ENCODE assay signal across 9 cellular contexts in genomic region chr5:20972419-20972925, GRCh38.
A peak's percentile ranks its signal among the peaks of the same experiment; 100 is the strongest.
DNase-seq lines count a peak whose midpoint lies in the region; ATAC-seq and TF ChIP-seq lines count a peak whose summit lies in the region.
"Had no signal": no experiment of that assay in that cellular context is flagged by ENCODE, and none has a peak within 500 bp of the region (broad histone marks: within the 10 kb centered on the region; RNA-seq: fewer than 3 reads in every experiment).

No MANE protein-coding gene starts in this region.

- H2BK120ac ChIP-seq in H9 (ENCODE audit: low read depth, low read length, poor library complexity, severe bottlenecking), result no peak overlapping the region

- H3K4me1 Mint-ChIP-seq in H9, result peaks cover 10 to 18% of the 10 kb centered on the region in 2 experiments
- H3K4me1 Mint-ChIP-seq in brain, result peaks cover 18% of the 10 kb centered on the region
- no peaks in the 10 kb centered on the region for H3K4me1 Mint-ChIP-seq in T-helper 2 cell treated with Interferon-gamma antibody and Interleukin-4, amounts not matched to agents 5 μg/mL and 100 μg/mL, for 36 hours (ENCODE audit: low read depth)
- H3K4me1 Mint-ChIP-seq in CD8-positive, alpha-beta memory T cell, result no peaks in the 10 kb centered on the region

- H3T11ph ChIP-seq in H9 (ENCODE audit: low read length), result no peak overlapping the region

- H3K27me3 Mint-ChIP-seq in H9 (ENCODE audit: low read depth), result no peaks in the 10 kb centered on the region
- no peaks in the 10 kb centered on the region for H3K27me3 Mint-ChIP-seq in brain
- H3K27me3 Mint-ChIP-seq in T-helper 2 cell treated with Interferon-gamma antibody and Interleukin-4, amounts not matched to agents 5 μg/mL and 100 μg/mL, for 36 hours (ENCODE audit: low read depth), result no peaks in the 10 kb centered on the region
- H3K27me3 Mint-ChIP-seq in CD8-positive, alpha-beta memory T cell, result no peaks in the 10 kb centered on the region

- H2BK15ac ChIP-seq in H9 (ENCODE audit: low read depth, low read length), result no peak overlapping the region

- H3K56ac ChIP-seq in H9 (ENCODE audit: insufficient read length, low read depth, low read length), result no peak overlapping the region

- no peaks in the 10 kb centered on the region for H3K79me2 ChIP-seq in H9 (ENCODE audit: insufficient read depth, low read length)

- H3K36me3 Mint-ChIP-seq in H9 (ENCODE audit: insufficient read depth in 1 of 3, low read depth in 3 of 3) (no peaks in the 10 kb centered on the region), brain (no peaks in the 10 kb centered on the region)
- H3K36me3 Mint-ChIP-seq in T-helper 2 cell treated with Interferon-gamma antibody and Interleukin-4, amounts not matched to agents 5 μg/mL and 100 μg/mL, for 36 hours (ENCODE audit: low read depth), result no peaks in the 10 kb centered on the region
- no peaks in the 10 kb centered on the region for H3K36me3 Mint-ChIP-seq in CD8-positive, alpha-beta memory T cell

- no peak overlapping the region for H3K4me2 ChIP-seq in H9 (ENCODE audit: insufficient read depth, insufficient read length, low read length)

- H3K9me3 ChIP-seq in H9 (ENCODE audit: control insufficient read depth, low read depth, low read length), result no peaks in the 10 kb centered on the region
- H3K9me3 ChIP-seq in CD8-positive, alpha-beta memory T cell (ENCODE audit: low read length), result no peaks in the 10 kb centered on the region

- no peak overlapping the region for H2AFZ ChIP-seq in H9 (ENCODE audit: low read length)

- no peak overlapping the region for H3K4me3 ChIP-seq in CD8-positive, alpha-beta memory T cell (ENCODE audit: low read length)

- POLR2A ChIA-PET in CD8-positive, alpha-beta memory T cell (lab: Charles Lee), result no interaction called here

- no peak overlapping the region for H2BK5ac ChIP-seq in H9 (ENCODE audit: insufficient read length, low read length)

- H4K91ac ChIP-seq in H9 (ENCODE audit: insufficient read length, low read depth, low read length), result no peak overlapping the region

- H3K4ac ChIP-seq in H9 (ENCODE audit: low read depth, low read length), result no peak overlapping the region

- no peaks in the 10 kb centered on the region for H3K27me3 ChIP-seq in H9 (ENCODE audit: insufficient read depth, low read length)
- no peaks in the 10 kb centered on the region for H3K27me3 ChIP-seq in CD8-positive, alpha-beta memory T cell (ENCODE audit: insufficient read depth, low read length, poor library complexity, severe bottlenecking)

- no peak overlapping the region for H2BK20ac ChIP-seq in H9 (ENCODE audit: low read depth, low read length, poor library complexity, severe bottlenecking)

- H3K23ac ChIP-seq in H9 (ENCODE audit: insufficient read length, low read depth, low read length), result no peak overlapping the region

- no peaks in the 10 kb centered on the region for H3K23me2 ChIP-seq in H9 (ENCODE audit: insufficient read length, low read depth, low read length, poor library complexity, severe bottlenecking)

- WGBS in H9 (ENCODE audit: extremely low coverage, insufficient read length, low lambda C conversion rate), result no CpG with 5 or more reads among the region's 7 CpGs

- no peaks in the 10 kb centered on the region for H3K4me1 ChIP-seq in H9 (ENCODE audit: insufficient read depth, low read length)
- H3K4me1 ChIP-seq in CD8-positive, alpha-beta memory T cell (ENCODE audit: insufficient read depth, low read length), result no peaks in the 10 kb centered on the region

- TF ChIP-seq CTCF in H9 (conservative IDR thresholded peaks at IDR 0.05), result peak; percentile 62
- TF ChIP-seq CTCF in brain (conservative IDR thresholded peaks at IDR 0.05), result peak; percentile 34 to 42

- H3K14ac ChIP-seq in H9 (ENCODE audit: insufficient read depth, low read length), result peak overlapping the region; percentile 49; the same call in 1 of the 2 replicates

- no peak overlapping the region for H2BK12ac ChIP-seq in H9 (ENCODE audit: insufficient read length, low read depth, low read length)

- ATAC-seq in left lobe of liver, result peak; percentile 57
- ATAC-seq: left colon had no signal

- CTCF ChIA-PET in CD8-positive, alpha-beta memory T cell (lab: Charles Lee), result no interaction called here

- no peaks in the 10 kb centered on the region for H3K79me1 ChIP-seq in H9 (ENCODE audit: insufficient read depth, low read depth, low read length, poor library complexity, severe bottlenecking)

- H4K20me1 ChIP-seq in H9 (ENCODE audit: control insufficient read depth, insufficient read depth, insufficient read length), result no peaks in the 10 kb centered on the region

- DNase-seq in DMS114 treated with DMSO at 0.1 percent for 48 hours (lab: John Stamatoyannopoulos, UW; ENCODE audit: unreplicated experiment), result peak; percentile 82
- DNase-seq in H9, result peak; percentile 69
- DNase-seq in NCI-H2081 (lab: John Stamatoyannopoulos, UW), result peak; percentile 37 to 66
- DNase-seq in left lobe of liver (ENCODE audit: low spot score), result no peak
- DNase-seq in ureter (ENCODE audit: low spot score), result peak; percentile 44
- no peak for DNase-seq in T-helper 2 cell treated with Interferon-gamma antibody and Interleukin-4, amounts not matched to agents 5 μg/mL and 100 μg/mL, for 36 hours (ENCODE audit: low spot score)
- no peak for DNase-seq in CD8-positive, alpha-beta memory T cell

- H3K9me3 Mint-ChIP-seq in H9 (no peaks in the 10 kb centered on the region), brain (no peaks in the 10 kb centered on the region)
- H3K9me3 Mint-ChIP-seq in T-helper 2 cell treated with Interferon-gamma antibody and Interleukin-4, amounts not matched to agents 5 μg/mL and 100 μg/mL, for 36 hours, result peaks cover 24% of the 10 kb centered on the region
- H3K9me3 Mint-ChIP-seq in CD8-positive, alpha-beta memory T cell, result peaks cover 4 to 23% (median 15%) of the 10 kb centered on the region in 5 donors

- H4K5ac ChIP-seq in H9 (ENCODE audit: insufficient read length, low read depth, low read length), result no peak overlapping the region

- H3K36me3 ChIP-seq in CD8-positive, alpha-beta memory T cell (ENCODE audit: insufficient read depth, low read length), result no peaks in the 10 kb centered on the region

- H3K27ac Mint-ChIP-seq in H9 (peak overlapping the region in 2 of 3 experiments; percentile 46 to 47; a peak in 2 of 7 replicates), brain (peak overlapping the region in 3 of 5 experiments; percentile 8 to 62 (median 24))
- H3K27ac Mint-ChIP-seq in T-helper 2 cell treated with Interferon-gamma antibody and Interleukin-4, amounts not matched to agents 5 μg/mL and 100 μg/mL, for 36 hours, result no peak overlapping the region
- no peak overlapping the region for H3K27ac Mint-ChIP-seq in CD8-positive, alpha-beta memory T cell

- H3K4me3 Mint-ChIP-seq in H9 (peak overlapping the region in 1 of 2 experiments; percentile 32; a peak in 1 of 5 replicates), brain (peak overlapping the region in 4 of 5 experiments; percentile 21 to 66 (median 51))
- no peak overlapping the region for H3K4me3 Mint-ChIP-seq in T-helper 2 cell treated with Interferon-gamma antibody and Interleukin-4, amounts not matched to agents 5 μg/mL and 100 μg/mL, for 36 hours
- H3K4me3 Mint-ChIP-seq in CD8-positive, alpha-beta memory T cell, result no peak overlapping the region

- H3K18ac ChIP-seq in H9 (ENCODE audit: insufficient read length, low read depth, low read length), result peak overlapping the region; percentile 80

- H3K27ac ChIP-seq in H9 (ENCODE audit: insufficient read length, low read depth, low read length), result no peak overlapping the region
- H3K27ac ChIP-seq in CD8-positive, alpha-beta memory T cell (ENCODE audit: low read depth, low read length), result no peak overlapping the region

- no peak overlapping the region for H3K9ac ChIP-seq in H9 (ENCODE audit: extremely low read depth, insufficient read length, low read length)

- H2AK5ac ChIP-seq in H9 (ENCODE audit: insufficient read length, low read length), result no peak overlapping the region

- no peak overlapping the region for H4K8ac ChIP-seq in H9 (replicated peaks; ENCODE audit: insufficient read length, low read depth, low read length)

Comparison
In these comparisons a context has a peak if more than half of its experiments do, and no peak if none do; other contexts are left out.
1. DNase-seq: peak in DMS114 treated with DMSO at 0.1 percent for 48 hours (single experiment), H9 (single experiment), NCI-H2081 (2 of 2) and ureter (single experiment); none in left lobe of liver (single experiment), T-helper 2 cell treated with Interferon-gamma antibody and Interleukin-4, amounts not matched to agents 5 μg/mL and 100 μg/mL, for 36 hours (single experiment) and CD8-positive, alpha-beta memory T cell (0 of 5).
2. H3K27ac Mint-ChIP-seq: peak in H9 (2 of 3) and brain (3 of 5); none in T-helper 2 cell treated with Interferon-gamma antibody and Interleukin-4, amounts not matched to agents 5 μg/mL and 100 μg/mL, for 36 hours (single experiment) and CD8-positive, alpha-beta memory T cell (0 of 8).
3. H3K4me3 Mint-ChIP-seq: peak in brain (4 of 5); none in T-helper 2 cell treated with Interferon-gamma antibody and Interleukin-4, amounts not matched to agents 5 μg/mL and 100 μg/mL, for 36 hours (single experiment) and CD8-positive, alpha-beta memory T cell (0 of 7).